Comparison of ENCODE assay signal across 15 cellular contexts in the genomic region with DNA sequence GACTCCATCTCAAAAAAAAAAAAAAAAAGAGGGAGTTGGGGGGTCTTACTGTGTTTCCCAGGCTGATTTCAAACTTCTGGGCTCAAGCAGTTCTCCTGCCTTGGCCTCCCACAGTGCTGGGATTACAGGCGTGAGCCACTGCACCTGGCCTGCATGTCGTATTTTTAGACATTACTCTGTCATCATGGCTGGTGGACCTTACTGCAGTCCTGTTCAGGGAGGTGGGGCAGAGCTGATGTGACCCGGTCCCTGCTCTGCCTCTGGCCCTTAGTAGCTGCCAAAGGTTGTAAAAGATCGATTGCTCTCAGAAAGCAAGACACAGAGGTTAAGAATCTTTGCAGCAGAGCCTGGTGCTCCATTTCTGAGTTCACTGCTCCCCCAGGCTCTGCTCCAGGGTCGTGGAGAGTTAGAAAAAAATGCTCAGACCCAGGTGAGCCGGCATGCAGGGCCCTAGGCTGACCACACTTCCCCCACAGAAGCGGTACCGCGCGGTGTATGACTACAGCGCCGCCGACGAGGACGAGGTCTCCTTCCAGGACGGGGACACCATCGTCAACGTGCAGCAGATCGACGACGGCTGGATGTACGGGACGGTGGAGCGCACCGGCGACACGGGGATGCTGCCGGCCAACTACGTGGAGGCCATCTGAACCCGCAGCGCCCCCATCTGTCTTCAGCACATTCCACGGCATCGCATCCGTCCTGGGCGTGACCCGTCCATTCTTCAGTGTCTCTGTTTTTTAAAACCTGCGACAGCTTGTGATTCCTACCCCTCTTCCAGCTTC. TPM values are rescaled to one million over a fixed set of nuclear protein-coding genes. Genes with fewer than 3 reads are reported as not detected.
DNase-seq lines count a peak whose midpoint lies in the region; ATAC-seq and TF ChIP-seq lines count a peak whose summit lies in the region.
"Had no signal": no experiment of that assay in that cellular context is flagged by ENCODE, and none has a peak within 500 bp of the region (broad histone marks: within the 10 kb centered on the region; RNA-seq: fewer than 3 reads in every experiment).

No MANE protein-coding gene starts in this region.

- H3K36me3 ChIP-seq in brain microvascular endothelial cell (replicated peaks) (peaks cover 74% of the 10 kb centered on the region), prostate gland (peaks cover 0 to 12% of the 10 kb centered on the region in 2 donors), mesendoderm (ENCODE audit: control insufficient read depth, insufficient read depth, low read length) (peaks cover 10% of the 10 kb centered on the region)

- H3K4ac ChIP-seq in mesendoderm (ENCODE audit: low read depth, low read length): no peak overlapping the region

- 80% methylated on average over 37 of the region's 37 CpGs for WGBS in right cardiac atrium
- 70% methylated on average over 37 of the region's 37 CpGs for WGBS in prostate gland
- no CpG with 5 or more reads among the region's 37 CpGs for WGBS in mesendoderm (ENCODE audit: extremely low coverage, insufficient coverage, low lambda C conversion rate)

- no peak overlapping the region for H3K27ac ChIP-seq in right cardiac atrium (ENCODE audit: low read length)
- H3K27ac ChIP-seq in brain microvascular endothelial cell: no peak overlapping the region
- no peak overlapping the region for H3K27ac ChIP-seq in prostate gland
- no peak overlapping the region for H3K27ac ChIP-seq in mesendoderm (ENCODE audit: low read depth, low read length)
- H3K27ac ChIP-seq: epithelial cell of prostate, pancreas had no signal

- TF ChIP-seq CTCF in brain microvascular endothelial cell (IDR thresholded peaks at IDR 0.05; ENCODE audit: low read depth, low read length, missing control alignments) (peak; percentile 19), prostate gland (IDR thresholded peaks at IDR 0.05) (no peak)

- H4K8ac ChIP-seq in mesendoderm (ENCODE audit: low read depth, low read length): no peak overlapping the region

- ATAC-seq in right cardiac atrium (no peak), left cardiac atrium (no peak)
- ATAC-seq: activated T-helper 17 cell treated with anti-CD3 and anti-CD28 coated beads, Interleukin-2, amount 50 U/mL, for 72 hours; heart right ventricle; pancreas had no signal

- H3K18ac ChIP-seq in mesendoderm (ENCODE audit: low read length): no peak overlapping the region

- in situ Hi-C loops in brain microvascular endothelial cell (cut with HindIII; ENCODE audit: low pct_ligation_motif_present, low sequenced_read_pairs): no loop called here

- H3K79me1 ChIP-seq in mesendoderm (ENCODE audit: low read length): no peaks in the 10 kb centered on the region

- intact Hi-C loops in right cardiac atrium (cut with DNase I): no loop called here
- intact Hi-C loops in left cardiac atrium (cut with DNase I): no loop called here
- intact Hi-C loops in prostate gland (cut with DNase I): no loop called here

- H3K4me2 ChIP-seq in mesendoderm (ENCODE audit: low read length): no peak overlapping the region

- H3K4me3 ChIP-seq in right cardiac atrium (ENCODE audit: low read length): no peak overlapping the region
- no peak overlapping the region for H3K4me3 ChIP-seq in brain microvascular endothelial cell (ENCODE audit: low read depth, low read length)
- no peak overlapping the region for H3K4me3 ChIP-seq in prostate gland
- H3K4me3 ChIP-seq in mesendoderm (ENCODE audit: low read length): no peak overlapping the region
- H3K4me3 ChIP-seq: heart right ventricle, pancreas had no signal

- no peak overlapping the region for H4K5ac ChIP-seq in mesendoderm (ENCODE audit: low read length)

- H3K9me3 ChIP-seq in right cardiac atrium (ENCODE audit: control insufficient read depth, low read length): no peaks in the 10 kb centered on the region
- H3K9me3 ChIP-seq in prostate gland: no peaks in the 10 kb centered on the region
- H3K9me3 ChIP-seq: heart right ventricle, pancreas had no signal

- TF ChIP-seq POLR2A in prostate gland (IDR thresholded peaks at IDR 0.05): no peak

- no peak overlapping the region for H2BK5ac ChIP-seq in mesendoderm (ENCODE audit: low read length)

- no peak overlapping the region for H2AK5ac ChIP-seq in mesendoderm (ENCODE audit: low read length)

- H2BK120ac ChIP-seq in mesendoderm (ENCODE audit: low read depth, low read length): no peak overlapping the region

- no peak overlapping the region for H3K9ac ChIP-seq in mesendoderm (ENCODE audit: low read length)

- DNase-seq in right cardiac atrium (peak in 2 of 3 donors; percentile 45 to 56), left cardiac atrium (no peak), brain microvascular endothelial cell (no peak), myocyte (ENCODE audit: low read depth) (peak; percentile 43), prostate gland (ENCODE audit: low spot score) (no peak), mesendoderm (no peak), ureter (ENCODE audit: low spot score) (no peak), LoVo (ENCODE audit: low spot score) (no peak)
- DNase-seq: central memory CD4-positive, alpha-beta T cell; DMS53; heart right ventricle had no signal

- H3K23ac ChIP-seq in mesendoderm (ENCODE audit: low read length): no peak overlapping the region

- no peak overlapping the region for H3K56ac ChIP-seq in mesendoderm (ENCODE audit: low read length)

- H2BK15ac ChIP-seq in mesendoderm (replicated peaks; ENCODE audit: low read depth): no peak overlapping the region

- no peaks in the 10 kb centered on the region for H3K79me2 ChIP-seq in mesendoderm (ENCODE audit: control insufficient read depth, insufficient read depth, low read length)

- H3K4me1 ChIP-seq in right cardiac atrium (ENCODE audit: control insufficient read depth, insufficient read depth, low read length) (peaks cover 20% of the 10 kb centered on the region), prostate gland (replicated peaks) (no peaks in the 10 kb centered on the region), mesendoderm (ENCODE audit: control insufficient read depth, low read depth, low read length) (no peaks in the 10 kb centered on the region)

- H3K27me3 ChIP-seq in right cardiac atrium (ENCODE audit: control insufficient read depth, insufficient read depth) (no peaks in the 10 kb centered on the region), brain microvascular endothelial cell (replicated peaks) (no peaks in the 10 kb centered on the region), prostate gland (replicated peaks; ENCODE audit: insufficient read depth) (no peaks in the 10 kb centered on the region), mesendoderm (ENCODE audit: insufficient read depth, low read length, poor library complexity) (no peaks in the 10 kb centered on the region)
- H3K27me3 ChIP-seq: heart right ventricle, pancreas had no signal

RNA-seq across cellular contexts. Expression of a gene that starts 48.5 kb away (rescaled TPM):
- total RNA-seq in right cardiac atrium (10 to 100 TPM; 29.2 to 39.6 (median 35.8) TPM), left cardiac atrium (10 to 100 TPM; 51.8 to 55.0 TPM), myocyte (86.8 and 89.9 TPM in 2 replicates), prostate gland (10 to 100 TPM; 61.8 to 93.4 TPM), ureter (126 TPM)
- 23.8 TPM for polyA plus RNA-seq in right cardiac atrium
- 171 TPM for polyA plus RNA-seq in myocyte (2012)
- 160 TPM for polyA plus RNA-seq in mesendoderm (2013, experiment 1 of 2)
- polyA plus RNA-seq in mesendoderm (2013, experiment 2 of 2): 164 TPM

RNA-seq across cellular contexts. Expression of a gene that starts 48.9 kb away (rescaled TPM):
- total RNA-seq in right cardiac atrium (not detected), left cardiac atrium (not detected), myocyte (not detected in 2 replicates), prostate gland (1 to 10 TPM in 1 of 2 donors, not detected in 1; 5.1 TPM), ureter (not detected)
- polyA plus RNA-seq in right cardiac atrium: not detected
- polyA plus RNA-seq in myocyte (2012): not detected
- 0.03 TPM for polyA plus RNA-seq in mesendoderm (2013, experiment 1 of 2)
- polyA plus RNA-seq in mesendoderm (2013, experiment 2 of 2): not detected
- total RNA-seq: activated T-helper 17 cell treated with anti-CD3 and anti-CD28 coated beads, Interleukin-2, amount 50 U/mL, for 72 hours; heart right ventricle; lung microvascular endothelial cell had no signal
- polyA plus RNA-seq: heart right ventricle, pancreas had no signal

Comparison
In these comparisons a context has a peak if more than half of its experiments do, and no peak if none do; other contexts are left out.
1. DNase-seq: peak in right cardiac atrium (2 of 3) and myocyte (single experiment); none in left cardiac atrium (single experiment), brain microvascular endothelial cell (single experiment), prostate gland (single experiment), mesendoderm (single experiment), ureter (single experiment) and LoVo (single experiment).